ENCODE assay signal across 8 cellular contexts in the genomic region with DNA sequence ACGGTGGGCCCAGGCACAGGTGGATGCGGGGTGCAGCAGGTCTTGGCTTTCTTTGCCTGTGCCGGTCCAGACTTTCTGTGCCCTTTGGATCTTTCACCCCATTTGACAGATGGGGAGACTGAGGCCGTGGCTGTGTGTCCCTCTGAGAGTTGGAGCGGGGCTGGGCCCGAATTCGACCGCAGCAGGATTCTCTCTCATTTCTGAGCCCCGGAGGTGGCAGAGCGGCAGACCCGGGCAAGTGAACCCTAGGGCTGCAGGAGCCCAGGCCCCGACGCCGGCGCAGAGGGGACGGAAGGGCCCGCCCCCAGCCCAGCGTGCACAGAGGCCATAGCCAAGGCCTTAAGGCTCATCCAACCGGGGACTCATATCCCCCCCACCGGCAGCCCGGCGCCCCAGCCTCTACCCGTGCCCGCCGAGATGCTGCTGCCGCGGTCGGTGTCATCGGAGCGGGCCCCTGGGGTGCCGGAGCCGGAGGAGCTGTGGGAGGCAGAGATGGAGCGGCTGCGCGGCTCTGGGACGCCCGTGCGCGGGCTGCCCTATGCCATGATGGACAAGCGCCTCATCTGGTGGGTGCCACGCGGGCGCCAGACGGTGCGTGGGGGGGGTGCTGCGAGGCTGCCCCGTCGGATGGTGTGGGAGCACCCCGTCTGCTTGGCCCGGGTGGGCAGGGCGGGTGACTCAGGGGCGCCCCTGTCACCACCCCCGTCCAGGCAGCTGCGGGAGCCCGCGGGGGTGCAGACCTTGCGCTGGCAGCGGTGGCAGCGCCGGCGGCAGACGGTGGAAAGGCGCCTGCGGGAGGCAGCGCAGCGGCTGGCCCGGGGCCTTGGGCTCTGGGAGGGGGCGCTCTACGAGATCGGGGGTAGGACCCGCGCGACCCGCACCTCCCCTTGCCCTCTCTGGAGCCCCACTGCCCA. TPM values are rescaled to one million over a fixed set of nuclear protein-coding genes. Genes with fewer than 3 reads are reported as not detected.
A peak's percentile ranks its signal among the peaks of the same experiment; 100 is the strongest.
DNase-seq lines count a peak whose midpoint lies in the region; ATAC-seq and TF ChIP-seq lines count a peak whose summit lies in the region.

No MANE protein-coding gene starts in this region.

- TF ChIP-seq CTCF in WTC11 (IDR thresholded peaks at IDR 0.05) (no peak), esophagus squamous epithelium (IDR thresholded peaks at IDR 0.05) (no peak), gastrocnemius medialis (IDR thresholded peaks at IDR 0.05 in 4 of 5, conservative IDR thresholded peaks at IDR 0.05 in 1 of 5) (no peak)

- in situ Hi-C loops in gastrocnemius medialis (cut with MboI; ENCODE audit: low sequenced_read_pairs in 4 of 4) = no loop called here
- in situ Hi-C loops in G401 (cut with HindIII; ENCODE audit: low sequenced_read_pairs) = no loop called here

- H3K9me3 Mint-ChIP-seq in WTC11 = no peaks in the 10 kb centered on the region

- peak overlapping the region; percentile 44 for H3K4me3 Mint-ChIP-seq in WTC11

- H3K27ac Mint-ChIP-seq in WTC11 = no peak overlapping the region

- H3K36me3 ChIP-seq in esophagus squamous epithelium (peaks cover 0 to under 1% (median 0%) of the 10 kb centered on the region in 3 donors), gastrocnemius medialis (no peaks in the 10 kb centered on the region)

- no peak for ATAC-seq in WTC11
- no peak for ATAC-seq in HG02610 (IDR thresholded peaks at IDR 0.05; ENCODE audit: unreplicated experiment)
- no peak for ATAC-seq in gastrocnemius medialis

- no peaks in the 10 kb centered on the region for H3K36me3 Mint-ChIP-seq in WTC11

- peaks cover 34% of the 10 kb centered on the region for H3K4me1 Mint-ChIP-seq in WTC11

- no peak for DNase-seq in WTC11 (ENCODE audit: low spot score)
- no peak for DNase-seq in esophagus squamous epithelium (lab: John Stamatoyannopoulos, UW)
- DNase-seq in dermis blood vessel endothelial cell = no peak
- no peak for DNase-seq in gastrocnemius medialis
- DNase-seq in G401 (ENCODE audit: low spot score) = no peak

- H3K27me3 Mint-ChIP-seq in WTC11 (ENCODE audit: low read depth) = peaks cover 17% of the 10 kb centered on the region

- H3K4me1 ChIP-seq in esophagus squamous epithelium (peaks cover 51 to 82% (median 62%) of the 10 kb centered on the region in 3 donors), gastrocnemius medialis (peaks cover 5 to 28% of the 10 kb centered on the region in 2 donors)

- WGBS in esophagus squamous epithelium, 2 donors = 29 to 73% methylated on average over 3 to 6 of the region's 74 CpGs

- CTCF ChIA-PET in WTC11 (lab: Charles Lee) = interaction anchor here (0.7 to 4.6 kb wide), 9 partner anchors 8 to 53 kb away, joined by 3 to 65 read pairs (median 5); no protein-coding TSS in a partner anchor

- H3K9me3 ChIP-seq in esophagus squamous epithelium = no peaks in the 10 kb centered on the region
- H3K9me3 ChIP-seq in gastrocnemius medialis = no peaks in the 10 kb centered on the region

- peak; percentile 41 for TF ChIP-seq POLR2A in GM19099 (IDR thresholded peaks at IDR 0.05; ENCODE audit: extremely low read depth, insufficient read length, low read depth)
- no peak for TF ChIP-seq POLR2A in esophagus squamous epithelium (IDR thresholded peaks at IDR 0.05)
- no peak for TF ChIP-seq POLR2A in gastrocnemius medialis (IDR thresholded peaks at IDR 0.05)

- H3K27ac ChIP-seq in esophagus squamous epithelium (peak overlapping the region; percentile 63 to 88 (median 80)), skin epidermis (peak overlapping the region; percentile 14 to 98 (median 79)), gastrocnemius medialis (no peak overlapping the region)

- H3K4me3 ChIP-seq in esophagus squamous epithelium (peak overlapping the region; percentile 33 to 67 (median 48)), skin epidermis (peak overlapping the region; percentile 38 to 54 (median 44)), gastrocnemius medialis (peak overlapping the region in 1 of 4 donors; percentile 22)

- peaks cover 0 to 18% (median 0%) of the 10 kb centered on the region in 4 donors for H3K27me3 ChIP-seq in esophagus squamous epithelium
- peaks cover 20 to 47% (median 40%) of the 10 kb centered on the region in 3 donors for H3K27me3 ChIP-seq in gastrocnemius medialis

- intact Hi-C loops in esophagus squamous epithelium (cut with DNase I) = no loop called here
- intact Hi-C loops in gastrocnemius medialis (cut with DNase I; ENCODE audit: low total_unique reads) = no loop called here

- POLR2A ChIA-PET in WTC11 (lab: Charles Lee) = no interaction called here

TF ChIP-seq in WTC11, 78 proteins besides CTCF, POLR2A, EP300 and RAD21:
- TF ChIP-seq ETV6 (CRISPR knock-in tag; IDR thresholded peaks at IDR 0.05) = no peak
- TF ChIP-seq, protein P1, sequence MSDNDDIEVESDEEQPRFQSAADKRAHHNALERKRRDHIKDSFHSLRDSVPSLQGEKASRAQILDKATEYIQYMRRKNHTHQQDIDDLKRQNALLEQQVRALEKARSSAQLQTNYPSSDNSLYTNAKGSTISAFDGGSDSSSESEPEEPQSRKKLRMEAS (CRISPR knock-in tag; IDR thresholded peaks at IDR 0.05) = 0 out of 2 replicates have a peak, but pooled peaks have one; percentile 30
- TF ChIP-seq, protein P2, sequence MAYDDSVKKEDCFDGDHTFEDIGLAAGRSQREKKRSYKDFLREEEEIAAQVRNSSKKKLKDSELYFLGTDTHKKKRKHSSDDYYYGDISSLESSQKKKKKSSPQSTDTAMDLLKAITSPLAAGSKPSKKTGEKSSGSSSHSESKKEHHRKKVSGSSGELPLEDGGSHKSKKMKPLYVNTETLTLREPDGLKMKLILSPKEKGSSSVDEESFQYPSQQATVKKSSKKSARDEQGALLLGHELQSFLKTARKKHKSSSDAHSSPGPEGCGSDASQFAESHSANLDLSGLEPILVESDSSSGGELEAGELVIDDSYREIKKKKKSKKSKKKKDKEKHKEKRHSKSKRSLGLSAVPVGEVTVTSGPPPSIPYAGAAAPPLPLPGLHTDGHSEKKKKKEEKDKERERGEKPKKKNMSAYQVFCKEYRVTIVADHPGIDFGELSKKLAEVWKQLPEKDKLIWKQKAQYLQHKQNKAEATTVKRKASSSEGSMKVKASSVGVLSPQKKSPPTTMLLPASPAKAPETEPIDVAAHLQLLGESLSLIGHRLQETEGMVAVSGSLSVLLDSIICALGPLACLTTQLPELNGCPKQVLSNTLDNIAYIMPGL (CRISPR knock-in tag; IDR thresholded peaks at IDR 0.05) = peak; percentile 42; the same call in 1 of the 2 replicates

RNA-seq across cellular contexts. Expression of a gene that starts 0.9 kb away (rescaled TPM):
- total RNA-seq in WTC11 (2021) (2.9 to 3.7 TPM (median 3.1 TPM) in 3 replicates), esophagus squamous epithelium (1 to 10 TPM in 3 of 4 donors, under 1 TPM in 1; 1.00 to 5.7 (median 1.5) TPM), dermis blood vessel endothelial cell (0.14 and 0.34 TPM in 2 replicates), gastrocnemius medialis (1 to 10 TPM in 1 of 4 donors, under 1 TPM in 2, not detected in 1; 0.18 to 1.6 (median 0.65) TPM)
- 0.14 TPM in 1 of 2 replicates, not detected in the other for total RNA-seq in G401 (2014; rRNA removed; shearing (Covaris generic))

RNA-seq across cellular contexts. Expression of a gene that starts 2.9 kb away (rescaled TPM):
- total RNA-seq in WTC11 (2021) (90.9 to 120 TPM (median 93.2 TPM) in 3 replicates), esophagus squamous epithelium (10 to 100 TPM; 13.3 to 39.6 (median 32.2) TPM), dermis blood vessel endothelial cell (69.6 and 70.2 TPM in 2 replicates), gastrocnemius medialis (1 to 10 TPM in 3 of 4 donors, under 1 TPM in 1; 0.27 to 4.9 (median 2.6) TPM)
- total RNA-seq in G401 (2014; rRNA removed; shearing (Covaris generic)) = 50.5 and 69.0 TPM in 2 replicates

RNA-seq across cellular contexts. Expression of a gene that starts 14.8 kb away (rescaled TPM):
- total RNA-seq in WTC11 (2021) (not detected in 3 replicates), esophagus squamous epithelium (under 1 TPM in 2 of 4 donors, not detected in 2; 0.19 to 0.21 TPM), dermis blood vessel endothelial cell (not detected in 2 replicates), gastrocnemius medialis (not detected)
- not detected in 2 replicates for total RNA-seq in G401 (2014; rRNA removed; shearing (Covaris generic))

RNA-seq across cellular contexts. Expression of a gene that starts 37.0 kb away (rescaled TPM):
- total RNA-seq in WTC11 (2021) (47.7 to 50.3 TPM (median 50.2 TPM) in 3 replicates), esophagus squamous epithelium (10 to 100 TPM; 41.2 to 93.9 (median 75.7) TPM), dermis blood vessel endothelial cell (48.0 and 54.0 TPM in 2 replicates), gastrocnemius medialis (100 to 1,000 TPM; 104 to 218 (median 163) TPM)
- 67.0 and 71.8 TPM in 2 replicates for total RNA-seq in G401 (2014; rRNA removed; shearing (Covaris generic))

RNA-seq across cellular contexts. Expression of a gene that starts 55.4 kb away (rescaled TPM):
- 72.5 to 84.1 TPM (median 82.6 TPM) in 3 replicates for total RNA-seq in WTC11 (2021)
- 10 to 100 TPM; 11.3 to 57.7 (median 34.3) TPM for total RNA-seq in esophagus squamous epithelium
- total RNA-seq in dermis blood vessel endothelial cell = 98.7 and 170 TPM in 2 replicates
- total RNA-seq in gastrocnemius medialis = 1 to 10 TPM in 1 of 4 donors, under 1 TPM in 3; 0.22 to 2.1 (median 0.60) TPM
- 76.8 and 84.5 TPM in 2 replicates for total RNA-seq in G401 (2014; rRNA removed; shearing (Covaris generic))

Comparison
In these comparisons a context has a peak if more than half of its experiments do, and no peak if none do; other contexts are left out.
1. H3K27ac ChIP-seq: peak in esophagus squamous epithelium (4 of 4) and skin epidermis (21 of 21); none in gastrocnemius medialis (0 of 4).